22 cellular contexts compared by ENCODE assay signal in genomic region chr5:33659526-33660169, GRCh38.
"Had no signal": no experiment of that assay in that cellular context is flagged by ENCODE, and none has a peak within 500 bp of the region (broad histone marks: within the 10 kb centered on the region; RNA-seq: fewer than 3 reads in every experiment).

No MANE protein-coding gene starts in this region.

- ATAC-seq: activated T-helper 17 cell treated with anti-CD3 and anti-CD28 coated beads, Interleukin-2, amount 50 U/mL, for 72 hours had no signal

- DNase-seq: activated CD4-positive, alpha-beta memory T cell treated with anti-CD3 and anti-CD28 coated beads for 36 hours; activated CD4-positive, alpha-beta T cell treated with anti-CD3 and anti-CD28 coated beads, Interleukin-2, amount 10 ng/mL, durations not matched to agents 7 days and 5 days; activated CD4-positive, CD25-positive, alpha-beta regulatory T cell; activated CD8-positive, alpha-beta memory T cell treated with anti-CD3 and anti-CD28 coated beads for 24 hours; activated gamma-delta T cell; activated naive CD4-positive, alpha-beta T cell treated with anti-CD3 and anti-CD28 coated beads for 36 hours; activated T-cell treated with anti-CD3 and anti-CD28 coated beads for 4 hours; activated T-cell treated with anti-CD3 and anti-CD28 coated beads, Interleukin-2, amount 50 U/mL, for 48 hours; amygdala; KG1; NCI-H1048; NCI-H146; NCI-H187 treated with DMSO at 0.1 percent for 48 hours; NCI-H2081 treated with DMSO at 0.1 percent for 48 hours; NCI-H446; NCI-H524; PC-9; SJCRH30; SK-N-SH; T-helper 1 cell had no signal

- H3K4me3 ChIP-seq: PC-9, SJCRH30 had no signal

- FAIRE-seq: astrocyte had no signal
